Comparison of ENCODE assay signal across 1 cellular context in the genomic region with DNA sequence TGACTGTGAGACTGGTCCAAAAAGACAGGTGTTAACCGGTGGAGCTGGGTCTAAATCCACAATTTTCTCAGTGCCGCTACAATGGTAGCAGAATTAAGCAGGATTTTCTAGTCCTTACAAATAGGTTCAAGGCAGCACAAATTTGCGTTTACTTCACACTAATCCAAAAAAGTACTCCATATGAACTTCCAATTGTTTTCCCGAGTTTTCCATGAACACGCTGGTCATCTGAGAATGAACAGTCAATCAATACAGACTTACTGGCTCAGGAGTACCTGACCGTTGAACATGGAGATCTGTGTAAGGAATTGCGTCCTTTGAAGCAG.
TF ChIP-seq lines count a peak whose summit lies in the region.

No MANE protein-coding gene starts in this region.

TF ChIP-seq in HCT116, 20 proteins besides CTCF, POLR2A, EP300 and RAD21:
- TF ChIP-seq TCF7L2 (IDR thresholded peaks at IDR 0.05; ENCODE audit: borderline replicate concordance, extremely low read depth, insufficient read depth, insufficient read length): no peak
- no peak for TF ChIP-seq ZFX (IDR thresholded peaks at IDR 0.05)
- no peak for TF ChIP-seq ELF1 (IDR thresholded peaks at IDR 0.05; ENCODE audit: borderline replicate concordance, low read depth)
- TF ChIP-seq SP1 (IDR thresholded peaks at IDR 0.05; ENCODE audit: low read depth): no peak
- TF ChIP-seq, protein P1, sequence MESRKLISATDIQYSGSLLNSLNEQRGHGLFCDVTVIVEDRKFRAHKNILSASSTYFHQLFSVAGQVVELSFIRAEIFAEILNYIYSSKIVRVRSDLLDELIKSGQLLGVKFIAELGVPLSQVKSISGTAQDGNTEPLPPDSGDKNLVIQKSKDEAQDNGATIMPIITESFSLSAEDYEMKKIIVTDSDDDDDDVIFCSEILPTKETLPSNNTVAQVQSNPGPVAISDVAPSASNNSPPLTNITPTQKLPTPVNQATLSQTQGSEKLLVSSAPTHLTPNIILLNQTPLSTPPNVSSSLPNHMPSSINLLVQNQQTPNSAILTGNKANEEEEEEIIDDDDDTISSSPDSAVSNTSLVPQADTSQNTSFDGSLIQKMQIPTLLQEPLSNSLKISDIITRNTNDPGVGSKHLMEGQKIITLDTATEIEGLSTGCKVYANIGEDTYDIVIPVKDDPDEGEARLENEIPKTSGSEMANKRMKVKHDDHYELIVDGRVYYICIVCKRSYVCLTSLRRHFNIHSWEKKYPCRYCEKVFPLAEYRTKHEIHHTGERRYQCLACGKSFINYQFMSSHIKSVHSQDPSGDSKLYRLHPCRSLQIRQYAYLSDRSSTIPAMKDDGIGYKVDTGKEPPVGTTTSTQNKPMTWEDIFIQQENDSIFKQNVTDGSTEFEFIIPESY (IDR thresholded peaks at IDR 0.05; ENCODE audit: extremely low read depth, insufficient replicate concordance, low read length): no peak
- TF ChIP-seq CBX3 (IDR thresholded peaks at IDR 0.05; ENCODE audit: low read depth): no peak
- TF ChIP-seq POLR2AphosphoS5 (IDR thresholded peaks at IDR 0.05; ENCODE audit: low read depth, low read length): no peak
- no peak for TF ChIP-seq SIN3A (IDR thresholded peaks at IDR 0.05; ENCODE audit: low read depth)
- TF ChIP-seq, protein P2, sequence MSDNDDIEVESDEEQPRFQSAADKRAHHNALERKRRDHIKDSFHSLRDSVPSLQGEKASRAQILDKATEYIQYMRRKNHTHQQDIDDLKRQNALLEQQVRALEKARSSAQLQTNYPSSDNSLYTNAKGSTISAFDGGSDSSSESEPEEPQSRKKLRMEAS (IDR thresholded peaks at IDR 0.05): no peak
- TF ChIP-seq EZH2 (IDR thresholded peaks at IDR 0.05): no peak
- no peak for TF ChIP-seq FOSL1 (IDR thresholded peaks at IDR 0.05; ENCODE audit: low read depth)
- no peak for TF ChIP-seq JUND (IDR thresholded peaks at IDR 0.05)
- TF ChIP-seq, protein P3, sequence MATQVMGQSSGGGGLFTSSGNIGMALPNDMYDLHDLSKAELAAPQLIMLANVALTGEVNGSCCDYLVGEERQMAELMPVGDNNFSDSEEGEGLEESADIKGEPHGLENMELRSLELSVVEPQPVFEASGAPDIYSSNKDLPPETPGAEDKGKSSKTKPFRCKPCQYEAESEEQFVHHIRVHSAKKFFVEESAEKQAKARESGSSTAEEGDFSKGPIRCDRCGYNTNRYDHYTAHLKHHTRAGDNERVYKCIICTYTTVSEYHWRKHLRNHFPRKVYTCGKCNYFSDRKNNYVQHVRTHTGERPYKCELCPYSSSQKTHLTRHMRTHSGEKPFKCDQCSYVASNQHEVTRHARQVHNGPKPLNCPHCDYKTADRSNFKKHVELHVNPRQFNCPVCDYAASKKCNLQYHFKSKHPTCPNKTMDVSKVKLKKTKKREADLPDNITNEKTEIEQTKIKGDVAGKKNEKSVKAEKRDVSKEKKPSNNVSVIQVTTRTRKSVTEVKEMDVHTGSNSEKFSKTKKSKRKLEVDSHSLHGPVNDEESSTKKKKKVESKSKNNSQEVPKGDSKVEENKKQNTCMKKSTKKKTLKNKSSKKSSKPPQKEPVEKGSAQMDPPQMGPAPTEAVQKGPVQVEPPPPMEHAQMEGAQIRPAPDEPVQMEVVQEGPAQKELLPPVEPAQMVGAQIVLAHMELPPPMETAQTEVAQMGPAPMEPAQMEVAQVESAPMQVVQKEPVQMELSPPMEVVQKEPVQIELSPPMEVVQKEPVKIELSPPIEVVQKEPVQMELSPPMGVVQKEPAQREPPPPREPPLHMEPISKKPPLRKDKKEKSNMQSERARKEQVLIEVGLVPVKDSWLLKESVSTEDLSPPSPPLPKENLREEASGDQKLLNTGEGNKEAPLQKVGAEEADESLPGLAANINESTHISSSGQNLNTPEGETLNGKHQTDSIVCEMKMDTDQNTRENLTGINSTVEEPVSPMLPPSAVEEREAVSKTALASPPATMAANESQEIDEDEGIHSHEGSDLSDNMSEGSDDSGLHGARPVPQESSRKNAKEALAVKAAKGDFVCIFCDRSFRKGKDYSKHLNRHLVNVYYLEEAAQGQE (IDR thresholded peaks at IDR 0.05; ENCODE audit: low read depth): no peak
- no peak for TF ChIP-seq SRF (IDR thresholded peaks at IDR 0.05; ENCODE audit: low read depth)
- TF ChIP-seq, protein P4, sequence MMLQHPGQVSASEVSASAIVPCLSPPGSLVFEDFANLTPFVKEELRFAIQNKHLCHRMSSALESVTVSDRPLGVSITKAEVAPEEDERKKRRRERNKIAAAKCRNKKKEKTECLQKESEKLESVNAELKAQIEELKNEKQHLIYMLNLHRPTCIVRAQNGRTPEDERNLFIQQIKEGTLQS (IDR thresholded peaks at IDR 0.05): no peak
- TF ChIP-seq ZNF274 (IDR thresholded peaks at IDR 0.05; ENCODE audit: low read depth, low read length): no peak
- TF ChIP-seq EZH2phosphoT487 (IDR thresholded peaks at IDR 0.05; ENCODE audit: borderline replicate concordance): no peak
- TF ChIP-seq EGR1 (IDR thresholded peaks at IDR 0.05; ENCODE audit: low read depth): no peak
- no peak for TF ChIP-seq YY1 (IDR thresholded peaks at IDR 0.05; ENCODE audit: extremely low read depth, insufficient replicate concordance, low read depth, low read length)
- no peak for TF ChIP-seq CEBPB (IDR thresholded peaks at IDR 0.05; ENCODE audit: low read depth)
